1 cellular context compared by ENCODE assay signal in genomic region chr10:29142516-29143314, GRCh38.
TF ChIP-seq lines count a peak whose summit lies in the region.

No MANE protein-coding gene starts in this region.

TF ChIP-seq in K562, 482 proteins besides CTCF, POLR2A, EP300 and RAD21 (continued from another document):
- TF ChIP-seq TSHZ1 (CRISPR knock-in tag; IDR thresholded peaks at IDR 0.05) (no peak), SLC30A9 (CRISPR knock-in tag; IDR thresholded peaks at IDR 0.05) (no peak), ZNF431 (CRISPR knock-in tag; IDR thresholded peaks at IDR 0.05) (no peak), HINFP (tag; conservative IDR thresholded peaks at IDR 0.05; ENCODE audit: low read depth) (peak; percentile 95), ETV5 (CRISPR knock-in tag; IDR thresholded peaks at IDR 0.05; ENCODE audit: low read depth) (0 out of 2 replicates have a peak, but pooled peaks have one; percentile 11), NONO (IDR thresholded peaks at IDR 0.05; ENCODE audit: low read depth in 2 of 2, low read length in 1 of 2) (no peak), JUNB (CRISPR knock-in tag; conservative IDR thresholded peaks at IDR 0.05) (no peak), MEIS2 (IDR thresholded peaks at IDR 0.05; ENCODE audit: partially characterized antibody) (no peak), RFX7 (CRISPR knock-in tag; IDR thresholded peaks at IDR 0.05) (no peak), TBL1XR1 (IDR thresholded peaks at IDR 0.05; ENCODE audit: low read length in 2 of 2) (no peak), L3MBTL2 (IDR thresholded peaks at IDR 0.05) (peak; percentile 37; the same call in 1 of the 2 replicates), SP2 (IDR thresholded peaks at IDR 0.05; ENCODE audit: extremely low read depth, low read depth, low read length, poor library complexity, severe bottlenecking) (no peak), EWSR1 (IDR thresholded peaks at IDR 0.05; ENCODE audit: borderline replicate concordance, low read depth, partially characterized antibody) (no peak), ZBTB33 (CRISPR knock-in tag; IDR thresholded peaks at IDR 0.05) (peak; percentile 89; the same call in 1 of the 2 replicates), GABPB2 (CRISPR knock-in tag; conservative IDR thresholded peaks at IDR 0.05) (no peak), PTRF (tag; IDR thresholded peaks at IDR 0.05) (no peak), ZNF778 (CRISPR knock-in tag; IDR thresholded peaks at IDR 0.05) (no peak), ZNF436 (CRISPR knock-in tag; IDR thresholded peaks at IDR 0.05) (no peak), NFIX (CRISPR knock-in tag; IDR thresholded peaks at IDR 0.05; ENCODE audit: low read depth) (no peak), MCM3 (IDR thresholded peaks at IDR 0.05) (no peak), XRCC3 (IDR thresholded peaks at IDR 0.05) (no peak), FOSL1 (tag; conservative IDR thresholded peaks at IDR 0.05) (0 out of 2 replicates have a peak, but pooled peaks have one; percentile 14), FIP1L1 (IDR thresholded peaks at IDR 0.05; ENCODE audit: low read depth, low read length, poor library complexity, severe bottlenecking) (no peak), TBP (optimal IDR thresholded peaks at IDR 0.05; ENCODE audit: low read depth, low read length) (no peak), MAFK (IDR thresholded peaks at IDR 0.05; ENCODE audit: low read length) (no peak), BHLHE40 (IDR thresholded peaks at IDR 0.05; ENCODE audit: low read length) (no peak), MTA3 (IDR thresholded peaks at IDR 0.05; ENCODE audit: borderline replicate concordance) (peak; percentile 47; the same call in 1 of the 2 replicates), CBX3 (IDR thresholded peaks at IDR 0.05; ENCODE audit: borderline replicate concordance in 1 of 2, low read length in 2 of 2) (peak in 1 of 2 experiments; percentile 13; a peak in 1 of 3 replicates), DMBX1 (CRISPR knock-in tag; IDR thresholded peaks at IDR 0.05; ENCODE audit: borderline replicate concordance) (no peak), RBFOX2 (IDR thresholded peaks at IDR 0.05; ENCODE audit: low read depth, low read length) (peak; percentile 56), KLF10 (CRISPR knock-in tag; IDR thresholded peaks at IDR 0.05) (no peak), NCOA1 (IDR thresholded peaks at IDR 0.05; ENCODE audit: low read depth) (no peak), MYNN (IDR thresholded peaks at IDR 0.05) (no peak), MYNN (CRISPR knock-in tag; IDR thresholded peaks at IDR 0.05) (no peak), ZNF75A (CRISPR knock-in tag; IDR thresholded peaks at IDR 0.05) (no peak), MYC (IDR thresholded peaks at IDR 0.05; ENCODE audit: low read depth, low read length) (0 out of 2 replicates have a peak, but pooled peaks have one; percentile 31), MYC (CRISPR knock-in tag; IDR thresholded peaks at IDR 0.05; ENCODE audit: borderline replicate concordance, low read depth) (no peak)
- TF ChIP-seq, protein P1, sequence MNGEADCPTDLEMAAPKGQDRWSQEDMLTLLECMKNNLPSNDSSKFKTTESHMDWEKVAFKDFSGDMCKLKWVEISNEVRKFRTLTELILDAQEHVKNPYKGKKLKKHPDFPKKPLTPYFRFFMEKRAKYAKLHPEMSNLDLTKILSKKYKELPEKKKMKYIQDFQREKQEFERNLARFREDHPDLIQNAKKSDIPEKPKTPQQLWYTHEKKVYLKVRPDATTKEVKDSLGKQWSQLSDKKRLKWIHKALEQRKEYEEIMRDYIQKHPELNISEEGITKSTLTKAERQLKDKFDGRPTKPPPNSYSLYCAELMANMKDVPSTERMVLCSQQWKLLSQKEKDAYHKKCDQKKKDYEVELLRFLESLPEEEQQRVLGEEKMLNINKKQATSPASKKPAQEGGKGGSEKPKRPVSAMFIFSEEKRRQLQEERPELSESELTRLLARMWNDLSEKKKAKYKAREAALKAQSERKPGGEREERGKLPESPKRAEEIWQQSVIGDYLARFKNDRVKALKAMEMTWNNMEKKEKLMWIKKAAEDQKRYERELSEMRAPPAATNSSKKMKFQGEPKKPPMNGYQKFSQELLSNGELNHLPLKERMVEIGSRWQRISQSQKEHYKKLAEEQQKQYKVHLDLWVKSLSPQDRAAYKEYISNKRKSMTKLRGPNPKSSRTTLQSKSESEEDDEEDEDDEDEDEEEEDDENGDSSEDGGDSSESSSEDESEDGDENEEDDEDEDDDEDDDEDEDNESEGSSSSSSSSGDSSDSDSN (IDR thresholded peaks at IDR 0.05; ENCODE audit: borderline replicate concordance in 1 of 2, low read depth in 2 of 2, low read length in 2 of 2) = no peak
- TF ChIP-seq, protein P2, sequence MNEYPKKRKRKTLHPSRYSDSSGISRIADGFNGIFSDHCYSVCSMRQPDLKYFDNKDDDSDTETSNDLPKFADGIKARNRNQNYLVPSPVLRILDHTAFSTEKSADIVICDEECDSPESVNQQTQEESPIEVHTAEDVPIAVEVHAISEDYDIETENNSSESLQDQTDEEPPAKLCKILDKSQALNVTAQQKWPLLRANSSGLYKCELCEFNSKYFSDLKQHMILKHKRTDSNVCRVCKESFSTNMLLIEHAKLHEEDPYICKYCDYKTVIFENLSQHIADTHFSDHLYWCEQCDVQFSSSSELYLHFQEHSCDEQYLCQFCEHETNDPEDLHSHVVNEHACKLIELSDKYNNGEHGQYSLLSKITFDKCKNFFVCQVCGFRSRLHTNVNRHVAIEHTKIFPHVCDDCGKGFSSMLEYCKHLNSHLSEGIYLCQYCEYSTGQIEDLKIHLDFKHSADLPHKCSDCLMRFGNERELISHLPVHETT (CRISPR knock-in tag; conservative IDR thresholded peaks at IDR 0.05 in 1 of 2, IDR thresholded peaks at IDR 0.05 in 1 of 2) = no peak
- TF ChIP-seq, protein P3, sequence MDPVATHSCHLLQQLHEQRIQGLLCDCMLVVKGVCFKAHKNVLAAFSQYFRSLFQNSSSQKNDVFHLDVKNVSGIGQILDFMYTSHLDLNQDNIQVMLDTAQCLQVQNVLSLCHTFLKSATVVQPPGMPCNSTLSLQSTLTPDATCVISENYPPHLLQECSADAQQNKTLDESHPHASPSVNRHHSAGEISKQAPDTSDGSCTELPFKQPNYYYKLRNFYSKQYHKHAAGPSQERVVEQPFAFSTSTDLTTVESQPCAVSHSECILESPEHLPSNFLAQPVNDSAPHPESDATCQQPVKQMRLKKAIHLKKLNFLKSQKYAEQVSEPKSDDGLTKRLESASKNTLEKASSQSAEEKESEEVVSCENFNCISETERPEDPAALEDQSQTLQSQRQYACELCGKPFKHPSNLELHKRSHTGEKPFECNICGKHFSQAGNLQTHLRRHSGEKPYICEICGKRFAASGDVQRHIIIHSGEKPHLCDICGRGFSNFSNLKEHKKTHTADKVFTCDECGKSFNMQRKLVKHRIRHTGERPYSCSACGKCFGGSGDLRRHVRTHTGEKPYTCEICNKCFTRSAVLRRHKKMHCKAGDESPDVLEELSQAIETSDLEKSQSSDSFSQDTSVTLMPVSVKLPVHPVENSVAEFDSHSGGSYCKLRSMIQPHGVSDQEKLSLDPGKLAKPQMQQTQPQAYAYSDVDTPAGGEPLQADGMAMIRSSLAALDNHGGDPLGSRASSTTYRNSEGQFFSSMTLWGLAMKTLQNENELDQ (CRISPR knock-in tag; IDR thresholded peaks at IDR 0.05; ENCODE audit: borderline replicate concordance) = no peak
- TF ChIP-seq, protein P4, sequence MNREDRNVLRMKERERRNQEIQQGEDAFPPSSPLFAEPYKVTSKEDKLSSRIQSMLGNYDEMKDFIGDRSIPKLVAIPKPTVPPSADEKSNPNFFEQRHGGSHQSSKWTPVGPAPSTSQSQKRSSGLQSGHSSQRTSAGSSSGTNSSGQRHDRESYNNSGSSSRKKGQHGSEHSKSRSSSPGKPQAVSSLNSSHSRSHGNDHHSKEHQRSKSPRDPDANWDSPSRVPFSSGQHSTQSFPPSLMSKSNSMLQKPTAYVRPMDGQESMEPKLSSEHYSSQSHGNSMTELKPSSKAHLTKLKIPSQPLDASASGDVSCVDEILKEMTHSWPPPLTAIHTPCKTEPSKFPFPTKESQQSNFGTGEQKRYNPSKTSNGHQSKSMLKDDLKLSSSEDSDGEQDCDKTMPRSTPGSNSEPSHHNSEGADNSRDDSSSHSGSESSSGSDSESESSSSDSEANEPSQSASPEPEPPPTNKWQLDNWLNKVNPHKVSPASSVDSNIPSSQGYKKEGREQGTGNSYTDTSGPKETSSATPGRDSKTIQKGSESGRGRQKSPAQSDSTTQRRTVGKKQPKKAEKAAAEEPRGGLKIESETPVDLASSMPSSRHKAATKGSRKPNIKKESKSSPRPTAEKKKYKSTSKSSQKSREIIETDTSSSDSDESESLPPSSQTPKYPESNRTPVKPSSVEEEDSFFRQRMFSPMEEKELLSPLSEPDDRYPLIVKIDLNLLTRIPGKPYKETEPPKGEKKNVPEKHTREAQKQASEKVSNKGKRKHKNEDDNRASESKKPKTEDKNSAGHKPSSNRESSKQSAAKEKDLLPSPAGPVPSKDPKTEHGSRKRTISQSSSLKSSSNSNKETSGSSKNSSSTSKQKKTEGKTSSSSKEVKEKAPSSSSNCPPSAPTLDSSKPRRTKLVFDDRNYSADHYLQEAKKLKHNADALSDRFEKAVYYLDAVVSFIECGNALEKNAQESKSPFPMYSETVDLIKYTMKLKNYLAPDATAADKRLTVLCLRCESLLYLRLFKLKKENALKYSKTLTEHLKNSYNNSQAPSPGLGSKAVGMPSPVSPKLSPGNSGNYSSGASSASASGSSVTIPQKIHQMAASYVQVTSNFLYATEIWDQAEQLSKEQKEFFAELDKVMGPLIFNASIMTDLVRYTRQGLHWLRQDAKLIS (CRISPR knock-in tag; IDR thresholded peaks at IDR 0.05) = no peak
TF ChIP-seq in K562: peak in this region for 20.
